Comparison of ENCODE assay signal across 8 cellular contexts in the genomic region with DNA sequence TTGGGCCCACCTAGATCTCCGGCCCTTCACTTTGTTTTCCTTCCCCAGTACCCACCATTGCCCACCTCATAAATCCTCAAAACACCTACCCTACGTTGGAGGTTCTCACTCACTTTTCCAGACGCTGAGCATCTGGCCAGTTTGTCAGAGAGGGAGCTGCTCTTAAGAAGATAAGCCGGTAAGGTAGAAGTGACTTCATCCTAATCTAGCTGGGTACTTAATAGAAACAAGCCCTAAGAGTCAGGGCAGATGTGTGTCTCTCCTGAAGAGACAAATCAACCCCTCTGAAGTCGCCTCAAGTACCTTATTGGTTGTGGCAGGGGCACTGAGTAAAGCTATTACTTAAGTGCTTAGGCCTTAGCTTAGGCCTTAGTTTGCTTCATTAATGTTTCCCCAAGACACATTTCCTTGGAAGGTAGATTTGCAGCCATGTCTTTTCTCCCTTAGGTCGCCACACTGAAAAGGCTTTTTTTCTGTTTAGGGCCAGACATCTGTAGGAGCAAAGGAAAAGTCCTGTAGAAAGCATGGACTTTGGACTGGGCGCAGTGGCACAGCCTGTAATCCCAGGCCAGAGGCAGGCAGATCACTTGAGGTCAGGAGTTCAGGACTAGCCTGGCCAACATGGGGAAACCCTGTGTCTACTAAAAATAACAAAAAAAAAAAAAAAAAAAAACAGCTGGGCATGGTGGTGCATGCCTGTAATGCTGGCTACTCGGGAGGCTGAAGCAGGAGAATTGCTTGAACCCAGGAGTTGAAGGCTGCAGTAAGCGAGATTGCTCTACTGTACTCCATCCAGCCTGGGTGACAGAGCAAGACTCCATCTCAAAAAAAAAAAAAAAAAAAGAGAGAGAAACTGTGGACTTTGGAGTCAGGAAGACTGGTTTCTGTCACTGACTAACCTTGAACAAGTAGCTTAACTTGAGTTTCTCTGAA. TPM values are rescaled to one million over a fixed set of nuclear protein-coding genes. Genes with fewer than 3 reads are reported as not detected.
A peak's percentile ranks its signal among the peaks of the same experiment; 100 is the strongest.
DNase-seq lines count a peak whose midpoint lies in the region; ATAC-seq, FAIRE-seq and TF ChIP-seq lines count a peak whose summit lies in the region.

No MANE protein-coding gene starts in this region.

- H3K27ac ChIP-seq in A549 (peak overlapping the region; percentile 90 to 95), HEK293 (ENCODE audit: extremely low read depth, low read depth, low read length) (no peak overlapping the region; the same call in 1 of the 2 replicates), tibial nerve (peak overlapping the region; percentile 68 to 95 (median 90))

- peak; percentile 10 to 21; a peak in 4 of 6 replicates for ATAC-seq in A549
- peak; percentile 74 for ATAC-seq in left colon
- no peak for ATAC-seq in HG02763 (IDR thresholded peaks at IDR 0.05; ENCODE audit: unreplicated experiment)

- TF ChIP-seq RAD21 in A549 (conservative IDR thresholded peaks at IDR 0.05 in 1 of 2, IDR thresholded peaks at IDR 0.05 in 1 of 2): no peak

- TF ChIP-seq POLR2A in A549 (IDR thresholded peaks at IDR 0.05; ENCODE audit: low read length): no peak
- no peak for TF ChIP-seq POLR2A in tibial nerve (IDR thresholded peaks at IDR 0.05)

- TF ChIP-seq CTCF in A549 (IDR thresholded peaks at IDR 0.05) (no peak), HEK293 (tag by site-specific recombination; IDR thresholded peaks at IDR 0.05) (no peak), astrocyte of the cerebellum (IDR thresholded peaks at IDR 0.05; ENCODE audit: low read depth, low read length, missing control alignments) (no peak), tibial nerve (IDR thresholded peaks at IDR 0.05) (no peak)

- no peak for FAIRE-seq in A549 (lab: Jason Lieb, UNC)

- POLR2A ChIA-PET in A549 (lab: Yijun Ruan, JAX) (interaction anchor here (0.6 to 2.0 kb wide), 9 partner anchors 10 to 242 kb away, joined by 3 to 11 read pairs (median 3); a partner anchor contains a TSS), HEK293 (lab: Yijun Ruan, JAX) (interaction anchor here (0.7 to 3.1 kb wide), 5 partner anchors 11 to 51 kb away, joined by 3 to 27 read pairs (median 11); a partner anchor contains a TSS)

- intact Hi-C loops in left colon (cut with DNase I, micrococcal nuclease): loop anchor here in 1 of 2 donors (10.0 kb wide), 1 partner anchor 167 kb away; no protein-coding TSS in a partner anchor

- H3K4me1 ChIP-seq in A549 (peaks cover 13% of the 10 kb centered on the region), HEK293 (ENCODE audit: control insufficient read depth, insufficient read depth, low read length) (no peaks in the 10 kb centered on the region), tibial nerve (peaks cover 0 to 22% (median 14%) of the 10 kb centered on the region in 4 donors)

- 43% methylated on average over 9 of the region's 9 CpGs for WGBS in A549 (ENCODE audit: missing lambda C conversion rate)
- 48 to 54% methylated on average over 9 of the region's 9 CpGs for WGBS in tibial nerve, 2 donors

- TF ChIP-seq EP300 in A549 (IDR thresholded peaks at IDR 0.05) (no peak), tibial nerve (IDR thresholded peaks at IDR 0.05) (no peak)

- peak overlapping the region; percentile 82 for H3K4me2 ChIP-seq in A549

- in situ Hi-C loops in astrocyte of the cerebellum (cut with HindIII; ENCODE audit: low sequenced_read_pairs) (no loop called here), G401 (cut with HindIII; ENCODE audit: low sequenced_read_pairs) (no loop called here)

- DNase-seq in A549 (ENCODE audit: low read depth in 1 of 2, low spot score in 1 of 2): peak in 1 of 2 experiments; percentile 20
- DNase-seq in astrocyte of the cerebellum (ENCODE audit: low read depth): no peak
- DNase-seq in left colon: peak; percentile 54 to 61
- DNase-seq in tibial nerve (ENCODE audit: low spot score in 2 of 2): no peak
- no peak for DNase-seq in iPS-NIHi7 (ENCODE audit: extremely low spot score)
- no peak for DNase-seq in G401 (ENCODE audit: low spot score)

- H3K4me3 ChIP-seq in A549 (peak overlapping the region; percentile 88), HEK293 (ENCODE audit: low read depth, low read length) (peak overlapping the region; percentile 92), astrocyte of the cerebellum (ENCODE audit: low read depth, low read length) (peak overlapping the region; percentile 75), tibial nerve (peak overlapping the region; percentile 74 to 100 (median 91))

- H3K36me3 ChIP-seq in HEK293 (ENCODE audit: control insufficient read depth in 2 of 2, insufficient read depth in 1 of 2, low read length in 2 of 2): peaks cover 39 to 42% of the 10 kb centered on the region in 2 experiments
- peaks cover 0 to 36% (median 8%) of the 10 kb centered on the region in 3 donors for H3K36me3 ChIP-seq in tibial nerve

- H3K9me3 ChIP-seq in A549 (no peaks in the 10 kb centered on the region), HEK293 (ENCODE audit: control insufficient read depth, insufficient read depth, low read depth, low read length) (no peaks in the 10 kb centered on the region), tibial nerve (no peaks in the 10 kb centered on the region)

- no peaks in the 10 kb centered on the region for H3K27me3 ChIP-seq in tibial nerve

- CTCF ChIA-PET in A549 (lab: Yijun Ruan, JAX): interaction anchor here (1.1 to 6.8 kb wide), 5 partner anchors 11 to 177 kb away, joined by 3 to 80 read pairs (median 4); no protein-coding TSS in a partner anchor
- CTCF ChIA-PET in HEK293 (lab: Yijun Ruan, JAX): interaction anchor here (0.6 to 6.4 kb wide), 5 partner anchors 9 to 370 kb away, joined by 3 to 64 read pairs (median 4); no protein-coding TSS in a partner anchor

TF ChIP-seq in A549, 52 proteins besides CTCF, POLR2A, EP300 and RAD21 (continues in another document):
- TF ChIP-seq KDM5A (IDR thresholded peaks at IDR 0.05) (no peak), RFX5 (IDR thresholded peaks at IDR 0.05) (no peak)
- TF ChIP-seq, protein P1, sequence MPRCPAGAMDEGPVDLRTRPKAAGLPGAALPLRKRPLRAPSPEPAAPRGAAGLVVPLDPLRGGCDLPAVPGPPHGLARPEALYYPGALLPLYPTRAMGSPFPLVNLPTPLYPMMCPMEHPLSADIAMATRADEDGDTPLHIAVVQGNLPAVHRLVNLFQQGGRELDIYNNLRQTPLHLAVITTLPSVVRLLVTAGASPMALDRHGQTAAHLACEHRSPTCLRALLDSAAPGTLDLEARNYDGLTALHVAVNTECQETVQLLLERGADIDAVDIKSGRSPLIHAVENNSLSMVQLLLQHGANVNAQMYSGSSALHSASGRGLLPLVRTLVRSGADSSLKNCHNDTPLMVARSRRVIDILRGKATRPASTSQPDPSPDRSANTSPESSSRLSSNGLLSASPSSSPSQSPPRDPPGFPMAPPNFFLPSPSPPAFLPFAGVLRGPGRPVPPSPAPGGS (IDR thresholded peaks at IDR 0.05): no peak

TF ChIP-seq in HEK293, 187 proteins besides CTCF, POLR2A, EP300 and RAD21:
- TF ChIP-seq ZSCAN30 (tag by site-specific recombination; IDR thresholded peaks at IDR 0.05): no peak
- TF ChIP-seq ZNF394 (tag by site-specific recombination; IDR thresholded peaks at IDR 0.05; ENCODE audit: borderline replicate concordance): no peak
- no peak for TF ChIP-seq ZSCAN16 (tag by site-specific recombination; IDR thresholded peaks at IDR 0.05)
- no peak for TF ChIP-seq ZNF654 (tag by site-specific recombination; IDR thresholded peaks at IDR 0.05; ENCODE audit: low read depth)
- TF ChIP-seq ZNF341 (tag by site-specific recombination; IDR thresholded peaks at IDR 0.05; ENCODE audit: low read depth): no peak
- TF ChIP-seq SP3 (tag by site-specific recombination; IDR thresholded peaks at IDR 0.05): no peak
- TF ChIP-seq OVOL3 (tag by site-specific recombination; IDR thresholded peaks at IDR 0.05): no peak
- no peak for TF ChIP-seq ZNF221 (tag by site-specific recombination; IDR thresholded peaks at IDR 0.05; ENCODE audit: borderline replicate concordance)
- no peak for TF ChIP-seq REPIN1 (tag by site-specific recombination; IDR thresholded peaks at IDR 0.05; ENCODE audit: low read depth)
- TF ChIP-seq ZNF155 (tag by site-specific recombination; IDR thresholded peaks at IDR 0.05): no peak
- no peak for TF ChIP-seq ZNF292 (tag by site-specific recombination; IDR thresholded peaks at IDR 0.05; ENCODE audit: borderline replicate concordance, low read depth)
TF ChIP-seq in HEK293: peak in this region for 0.

RNA-seq across cellular contexts. Expression of a gene that starts 1.0 kb away (rescaled TPM):
- polyA plus RNA-seq in A549 (2011; rRNA removed) (38.0 and 49.9 TPM in 2 replicates), A549 (2017; fragmentation: RNase III; extraction: RNeasy Plus Mini Kit Qiagen cat#74134 plus additional on column Dnase treatment) (47.1 to 49.2 TPM (median 49.1 TPM) in 3 replicates)
- polyA plus RNA-seq in A549 (2012; cell fraction: cytosol; rRNA removed): 59.8 and 66.8 TPM in 2 replicates
- polyA plus RNA-seq in A549 (2012; cell fraction: nucleus; rRNA removed): 33.7 and 35.7 TPM in 2 replicates
- 28.0 and 31.7 TPM in 2 replicates for polyA minus RNA-seq in A549 (2011; rRNA and poly(A)+ RNA removed)
- total RNA-seq in left colon (10 to 100 TPM; 36.0 to 39.6 TPM), tibial nerve (10 to 100 TPM in 3 of 4 donors, 1 to 10 TPM in 1; 9.8 to 18.0 (median 13.3) TPM)
- 63.9 and 64.6 TPM in 2 replicates for total RNA-seq in G401 (2014; rRNA removed; shearing (Covaris generic))

RNA-seq across cellular contexts. Expression of a gene that starts 20.5 kb away (rescaled TPM):
- 10.8 and 12.6 TPM in 2 replicates for polyA plus RNA-seq in A549 (2011; rRNA removed)
- 13.8 and 15.6 TPM in 2 replicates for polyA plus RNA-seq in A549 (2012; cell fraction: cytosol; rRNA removed)
- polyA plus RNA-seq in A549 (2012; cell fraction: nucleus; rRNA removed): 29.0 and 32.0 TPM in 2 replicates
- polyA plus RNA-seq in A549 (2017; fragmentation: RNase III; extraction: RNeasy Plus Mini Kit Qiagen cat#74134 plus additional on column Dnase treatment): 10.9 to 12.6 TPM (median 11.2 TPM) in 3 replicates
- polyA minus RNA-seq in A549 (2011; rRNA and poly(A)+ RNA removed): 21.6 and 22.2 TPM in 2 replicates
- total RNA-seq in left colon: 10 to 100 TPM; 12.8 to 16.1 TPM
- 100 to 1,000 TPM in 1 of 4 donors, 10 to 100 TPM in 3; 62.8 to 107 (median 71.7) TPM for total RNA-seq in tibial nerve
- total RNA-seq in G401 (2014; rRNA removed; shearing (Covaris generic)): 9.1 and 13.8 TPM in 2 replicates

RNA-seq across cellular contexts. Expression of a gene that starts 51.4 kb away (rescaled TPM):
- 48.7 and 51.4 TPM in 2 replicates for polyA plus RNA-seq in A549 (2011; rRNA removed)
- 55.1 and 63.8 TPM in 2 replicates for polyA plus RNA-seq in A549 (2012; cell fraction: cytosol; rRNA removed)
- 66.7 and 84.0 TPM in 2 replicates for polyA plus RNA-seq in A549 (2012; cell fraction: nucleus; rRNA removed)
- polyA plus RNA-seq in A549 (2017; fragmentation: RNase III; extraction: RNeasy Plus Mini Kit Qiagen cat#74134 plus additional on column Dnase treatment): 35.7 to 37.9 TPM (median 35.9 TPM) in 3 replicates
- polyA minus RNA-seq in A549 (2011; rRNA and poly(A)+ RNA removed): 103 and 109 TPM in 2 replicates
- 10 to 100 TPM; 74.0 to 91.2 TPM for total RNA-seq in left colon
- total RNA-seq in tibial nerve: 10 to 100 TPM; 25.5 to 33.3 (median 28.2) TPM
- total RNA-seq in G401 (2014; rRNA removed; shearing (Covaris generic)): 14.7 and 18.7 TPM in 2 replicates

Comparison
In these comparisons a context has a peak if more than half of its experiments do, and no peak if none do; other contexts are left out.
1. DNase-seq: peak in left colon (2 of 2); none in astrocyte of the cerebellum (single experiment), tibial nerve (0 of 2), iPS-NIHi7 (single experiment) and G401 (single experiment).
2. Peak in every context shown above with its lines, with median percentiles within 50 percentile points of each other: H3K4me3 ChIP-seq.